Comparison of ENCODE assay signal across 10 cellular contexts in genomic region chr22:40215266-40215665, GRCh38. TPM values are rescaled to one million over a fixed set of nuclear protein-coding genes. Genes with fewer than 3 reads are reported as not detected.
DNase-seq lines count a peak whose midpoint lies in the region; ATAC-seq lines count a peak whose summit lies in the region.
"Had no signal": no experiment of that assay in that cellular context is flagged by ENCODE, and none has a peak within 500 bp of the region (broad histone marks: within the 10 kb centered on the region; RNA-seq: fewer than 3 reads in every experiment).

No MANE protein-coding gene starts in this region.

- no peaks in the 10 kb centered on the region for H3K27me3 Mint-ChIP-seq in activated T-cell treated with anti-CD3 and anti-CD28 coated beads, Interleukin-2, amount 50 U/mL, for 72 hours (ENCODE audit: low read depth)
- H3K27me3 Mint-ChIP-seq in stimulated activated naive CD8-positive, alpha-beta T cell treated with anti-CD3 and anti-CD28 coated beads, Interleukin-15, amount 100 ng/mL, for 72 hours: no peaks in the 10 kb centered on the region

- H3K27ac Mint-ChIP-seq in activated T-cell treated with anti-CD3 and anti-CD28 coated beads, Interleukin-2, amount 50 U/mL, for 72 hours: peak overlapping the region; percentile 69
- H3K27ac Mint-ChIP-seq in stimulated activated naive CD8-positive, alpha-beta T cell treated with anti-CD3 and anti-CD28 coated beads, Interleukin-15, amount 100 ng/mL, for 72 hours: peak overlapping the region; percentile 28 to 69

- ATAC-seq in activated T-cell treated with anti-CD3 and anti-CD28 coated beads, Interleukin-2, amount 50 U/mL, for 72 hours (replicated peaks in 1 of 2): no peak
- ATAC-seq in stimulated activated naive CD8-positive, alpha-beta T cell treated with anti-CD3 and anti-CD28 coated beads, Interleukin-15, amount 100 ng/mL, for 72 hours: no peak
- ATAC-seq in HG03108 (IDR thresholded peaks at IDR 0.05; ENCODE audit: unreplicated experiment): no peak
- no peak for ATAC-seq in HG02763 (IDR thresholded peaks at IDR 0.05; ENCODE audit: unreplicated experiment)

- no peaks in the 10 kb centered on the region for H3K36me3 ChIP-seq in SK-N-MC (ENCODE audit: insufficient read depth, low read length)

- H3K9me3 ChIP-seq in SK-N-MC (ENCODE audit: low read depth, low read length): no peaks in the 10 kb centered on the region

- H3K9me3 Mint-ChIP-seq in activated T-cell treated with anti-CD3 and anti-CD28 coated beads, Interleukin-2, amount 50 U/mL, for 72 hours: no peaks in the 10 kb centered on the region
- H3K9me3 Mint-ChIP-seq in stimulated activated naive CD8-positive, alpha-beta T cell treated with anti-CD3 and anti-CD28 coated beads, Interleukin-15, amount 100 ng/mL, for 72 hours: no peaks in the 10 kb centered on the region

- peaks cover 90% of the 10 kb centered on the region for H3K4me1 Mint-ChIP-seq in activated T-cell treated with anti-CD3 and anti-CD28 coated beads, Interleukin-2, amount 50 U/mL, for 72 hours (ENCODE audit: low read depth)
- H3K4me1 Mint-ChIP-seq in stimulated activated naive CD8-positive, alpha-beta T cell treated with anti-CD3 and anti-CD28 coated beads, Interleukin-15, amount 100 ng/mL, for 72 hours: peaks cover 91% of the 10 kb centered on the region

- H3K36me3 Mint-ChIP-seq in activated T-cell treated with anti-CD3 and anti-CD28 coated beads, Interleukin-2, amount 50 U/mL, for 72 hours (ENCODE audit: insufficient read depth in 2 of 2): no peaks in the 10 kb centered on the region

- H3K4me3 Mint-ChIP-seq in activated T-cell treated with anti-CD3 and anti-CD28 coated beads, Interleukin-2, amount 50 U/mL, for 72 hours: peak overlapping the region; percentile 66 to 73
- H3K4me3 Mint-ChIP-seq in stimulated activated naive CD8-positive, alpha-beta T cell treated with anti-CD3 and anti-CD28 coated beads, Interleukin-15, amount 100 ng/mL, for 72 hours: peak overlapping the region; percentile 63 to 67

- H3K9ac ChIP-seq in SK-N-MC (ENCODE audit: insufficient read length): no peak overlapping the region

- no peak overlapping the region for H3K4me3 ChIP-seq in SK-N-MC

- 0 out of 2 replicates have a peak overlapping the region, but pooled peaks have one; percentile 26 for H3K27ac ChIP-seq in SK-N-MC

- no peak for DNase-seq in activated T-cell treated with anti-CD3 and anti-CD28 coated beads, Interleukin-2, amount 50 U/mL, for 72 hours
- DNase-seq in activated T-cell treated with anti-CD3 and anti-CD28 coated beads for 4 hours (no peak), SK-N-MC (ENCODE audit: low read depth, low spot score) (no peak), fibroblast of gingiva (ENCODE audit: low read depth) (peak; percentile 46), HuH-7 (ENCODE audit: low spot score) (no peak)
- DNase-seq in stimulated activated naive CD8-positive, alpha-beta T cell treated with anti-CD3 and anti-CD28 coated beads, Interleukin-15, amount 100 ng/mL, for 72 hours: no peak
- DNase-seq: kidney; stimulated activated CD4-positive, alpha-beta T cell treated with anti-CD3 and anti-CD28 coated beads, Interleukin-2, amount 100 ng/mL, for 48 hours had no signal

RNA-seq across cellular contexts. Expression of gene TNRC6B, which starts 37.5 kb away (rescaled TPM):
- total RNA-seq in activated T-cell treated with anti-CD3 and anti-CD28 coated beads, Interleukin-2, amount 50 U/mL, for 72 hours: 10 to 100 TPM; 62.5 to 65.3 TPM
